8 cellular contexts compared by ENCODE assay signal in the genomic region with DNA sequence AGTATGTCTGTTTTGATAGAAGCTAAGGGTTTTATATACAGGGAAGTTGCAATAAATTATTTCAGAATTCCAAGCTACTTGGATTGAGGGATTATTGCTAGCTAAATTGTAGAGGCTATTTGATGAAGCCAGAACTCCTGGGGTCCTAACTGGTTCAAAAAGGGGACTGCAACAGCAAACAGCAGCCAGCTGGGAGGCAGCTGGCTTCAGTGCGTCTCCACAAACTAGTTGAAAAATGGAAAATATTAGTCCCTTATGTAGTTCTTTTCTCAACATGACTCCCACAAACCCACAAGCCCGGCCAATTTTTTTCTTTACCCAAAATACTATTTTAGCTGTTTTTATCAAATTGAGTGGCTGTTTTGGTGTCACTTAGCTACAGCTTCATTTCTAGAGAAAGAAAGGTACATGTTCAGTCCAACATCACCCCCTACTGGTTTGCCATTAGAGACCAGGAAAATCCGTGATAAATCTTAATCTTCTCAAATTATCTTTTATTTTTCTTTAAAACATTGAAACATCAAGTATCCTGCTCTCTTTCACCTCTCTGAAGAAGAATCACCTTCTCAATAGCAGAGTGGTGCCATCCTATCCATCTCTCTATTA.
DNase-seq lines count a peak whose midpoint lies in the region; ATAC-seq and TF ChIP-seq lines count a peak whose summit lies in the region.

No MANE protein-coding gene starts in this region.

- DNase-seq in GM10248 (ENCODE audit: extremely low spot score): no peak
- DNase-seq in Kasumi-1 (lab: John Stamatoyannopoulos, UW): peak; percentile 15 to 25
- no peak for DNase-seq in chondrocyte (ENCODE audit: low spot score)
- DNase-seq in nephron progenitor cell: peak; percentile 8
- DNase-seq in stimulated activated naive CD8-positive, alpha-beta T cell treated with anti-CD3 and anti-CD28 coated beads, Interleukin-15, amount 100 ng/mL, for 72 hours: no peak
- DNase-seq in occipital lobe (lab: John Stamatoyannopoulos, UW): no peak
- no peak for DNase-seq in activated gamma-delta T cell (lab: John Stamatoyannopoulos, UW)

- POLR2A ChIA-PET in GM10248 (lab: Yijun Ruan, JAX): no interaction called here

- no peaks in the 10 kb centered on the region for H3K9me3 Mint-ChIP-seq in chondrocyte (ENCODE audit: low read depth)
- H3K9me3 Mint-ChIP-seq in nephron progenitor cell: no peaks in the 10 kb centered on the region
- H3K9me3 Mint-ChIP-seq in stimulated activated naive CD8-positive, alpha-beta T cell treated with anti-CD3 and anti-CD28 coated beads, Interleukin-15, amount 100 ng/mL, for 72 hours: no peaks in the 10 kb centered on the region

- H3K27ac Mint-ChIP-seq in chondrocyte (ENCODE audit: unreplicated experiment) (no peak overlapping the region), nephron progenitor cell (no peak overlapping the region)
- no peak overlapping the region for H3K27ac Mint-ChIP-seq in stimulated activated naive CD8-positive, alpha-beta T cell treated with anti-CD3 and anti-CD28 coated beads, Interleukin-15, amount 100 ng/mL, for 72 hours

- H3K36me3 Mint-ChIP-seq in chondrocyte (ENCODE audit: low read depth) (no peaks in the 10 kb centered on the region), nephron progenitor cell (ENCODE audit: low read depth) (no peaks in the 10 kb centered on the region)

- ATAC-seq in stimulated activated naive CD8-positive, alpha-beta T cell treated with anti-CD3 and anti-CD28 coated beads, Interleukin-15, amount 100 ng/mL, for 72 hours: no peak
- ATAC-seq in HG03095 (IDR thresholded peaks at IDR 0.05; ENCODE audit: unreplicated experiment): no peak

- H3K4me3 Mint-ChIP-seq in chondrocyte (ENCODE audit: unreplicated experiment) (no peak overlapping the region), nephron progenitor cell (no peak overlapping the region)
- no peak overlapping the region for H3K4me3 Mint-ChIP-seq in stimulated activated naive CD8-positive, alpha-beta T cell treated with anti-CD3 and anti-CD28 coated beads, Interleukin-15, amount 100 ng/mL, for 72 hours

- H3K27me3 Mint-ChIP-seq in chondrocyte (ENCODE audit: low read depth) (no peaks in the 10 kb centered on the region), nephron progenitor cell (ENCODE audit: low read depth, poor library complexity) (no peaks in the 10 kb centered on the region)
- H3K27me3 Mint-ChIP-seq in stimulated activated naive CD8-positive, alpha-beta T cell treated with anti-CD3 and anti-CD28 coated beads, Interleukin-15, amount 100 ng/mL, for 72 hours: no peaks in the 10 kb centered on the region

- TF ChIP-seq CTCF in GM10248 (IDR thresholded peaks at IDR 0.05; ENCODE audit: control extremely low read depth, extremely low read depth, low read depth, missing control alignments) (peak; percentile 25), chondrocyte (IDR thresholded peaks at IDR 0.05) (peak; percentile 96), nephron progenitor cell (IDR thresholded peaks at IDR 0.05) (peak; percentile 78)

- H3K4me1 Mint-ChIP-seq in chondrocyte (ENCODE audit: low read depth) (no peaks in the 10 kb centered on the region), nephron progenitor cell (peaks cover under 1% of the 10 kb centered on the region)
- no peaks in the 10 kb centered on the region for H3K4me1 Mint-ChIP-seq in stimulated activated naive CD8-positive, alpha-beta T cell treated with anti-CD3 and anti-CD28 coated beads, Interleukin-15, amount 100 ng/mL, for 72 hours

- CTCF ChIA-PET in GM10248 (lab: Yijun Ruan, JAX): interaction anchor here (0.7 to 4.3 kb wide), 13 partner anchors 13 to 1160 kb away, joined by 3 to 55 read pairs (median 4); no protein-coding TSS in a partner anchor

Comparison
In these comparisons a context has a peak if more than half of its experiments do, and no peak if none do; other contexts are left out.
1. DNase-seq: peak in Kasumi-1 (2 of 2) and nephron progenitor cell (single experiment); none in GM10248 (single experiment), chondrocyte (single experiment), stimulated activated naive CD8-positive, alpha-beta T cell treated with anti-CD3 and anti-CD28 coated beads, Interleukin-15, amount 100 ng/mL, for 72 hours (0 of 2), occipital lobe (single experiment) and activated gamma-delta T cell (single experiment).
2. CTCF ChIP-seq: peak in every context shown above with its lines; median percentile 96 in chondrocyte; 78 in nephron progenitor cell; 25 in GM10248.